ENCODE assay signal across 21 cellular contexts in genomic region chr5:179772355-179772754, GRCh38. TPM values are rescaled to one million over a fixed set of nuclear protein-coding genes. Genes with fewer than 3 reads are reported as not detected.
DNase-seq lines count a peak whose midpoint lies in the region; ATAC-seq, FAIRE-seq and TF ChIP-seq lines count a peak whose summit lies in the region.
"Had no signal": no experiment of that assay in that cellular context is flagged by ENCODE, and none has a peak within 500 bp of the region (broad histone marks: within the 10 kb centered on the region; RNA-seq: fewer than 3 reads in every experiment).

No MANE protein-coding gene starts in this region.

- no peaks in the 10 kb centered on the region for H3K9me3 ChIP-seq in naive thymus-derived CD4-positive, alpha-beta T cell (ENCODE audit: control insufficient read depth in 2 of 3, low read length in 3 of 3)
- H3K9me3 ChIP-seq in upper lobe of right lung (no peaks in the 10 kb centered on the region), testis (no peaks in the 10 kb centered on the region), HepG2 (ENCODE audit: low read length) (no peaks in the 10 kb centered on the region)
- H3K9me3 ChIP-seq: BLaER1, Peyer's patch had no signal

- no peaks in the 10 kb centered on the region for H3K4me1 Mint-ChIP-seq in activated naive CD4-positive, alpha-beta T cell treated with anti-CD3 and anti-CD28 coated beads, Interleukin-2, amount 10 ng/mL, durations not matched to agents 7 days and 5 days
- H3K4me1 Mint-ChIP-seq in naive thymus-derived CD4-positive, alpha-beta T cell = peaks cover 0 to 8% (median 5%) of the 10 kb centered on the region in 7 donors

- H3K4me3 ChIP-seq in naive thymus-derived CD4-positive, alpha-beta T cell (ENCODE audit: low read length) = no peak overlapping the region
- H3K4me3 ChIP-seq in upper lobe of right lung = no peak overlapping the region
- no peak overlapping the region for H3K4me3 ChIP-seq in testis
- H3K4me3 ChIP-seq in HepG2 (replicated peaks in 1 of 3; ENCODE audit: insufficient read depth in 1 of 3, low read depth in 2 of 3, low read length in 3 of 3) = no peak overlapping the region
- H3K4me3 ChIP-seq: BLaER1, GM12878, Peyer's patch had no signal

- peak overlapping the region; percentile 42 for H3K27ac Mint-ChIP-seq in activated naive CD4-positive, alpha-beta T cell treated with anti-CD3 and anti-CD28 coated beads, Interleukin-2, amount 10 ng/mL, durations not matched to agents 7 days and 5 days
- H3K27ac Mint-ChIP-seq in naive thymus-derived CD4-positive, alpha-beta T cell = peak overlapping the region in 1 of 9 donors; percentile 22
- H3K27ac Mint-ChIP-seq: CD8-positive, alpha-beta T cell had no signal

- POLR2A ChIA-PET in naive thymus-derived CD4-positive, alpha-beta T cell (lab: Charles Lee) = no interaction called here
- POLR2A ChIA-PET in HepG2 (lab: Yijun Ruan, JAX) = no interaction called here

- CTCF ChIA-PET in activated naive CD4-positive, alpha-beta T cell treated with anti-CD3 and anti-CD28 coated beads, Interleukin-2, amount 10 ng/mL, durations not matched to agents 7 days and 5 days (lab: Charles Lee) = interaction anchor here (1.7 to 2.2 kb wide), 2 partner anchors 8 to 10 kb away, joined by 4 to 12 read pairs; no protein-coding TSS in a partner anchor
- CTCF ChIA-PET in naive thymus-derived CD4-positive, alpha-beta T cell (lab: Charles Lee) = no interaction called here
- CTCF ChIA-PET in HepG2 (lab: Yijun Ruan, JAX; ENCODE audit: low intra/inter-chr PET ratio, low total read pairs) = no interaction called here

- no peak for TF ChIP-seq CTCF in upper lobe of right lung (IDR thresholded peaks at IDR 0.05)
- TF ChIP-seq CTCF in GM13977 (IDR thresholded peaks at IDR 0.05; ENCODE audit: extremely low read depth, insufficient read depth, missing control alignments) = no peak
- no peak for TF ChIP-seq CTCF in testis (IDR thresholded peaks at IDR 0.05)
- no peak for TF ChIP-seq CTCF in HepG2 (CRISPR knock-in tag; IDR thresholded peaks at IDR 0.05)

- 91 to 94% methylated on average over 5 of the region's 5 CpGs for WGBS in testis, 2 donors
- WGBS in HepG2 (ENCODE audit: low lambda C conversion rate) = 98% methylated on average over 5 of the region's 5 CpGs

- no peaks in the 10 kb centered on the region for H3K4me1 ChIP-seq in naive thymus-derived CD4-positive, alpha-beta T cell (ENCODE audit: control insufficient read depth in 2 of 2, insufficient read depth in 2 of 2, low read length in 2 of 2)
- H3K4me1 ChIP-seq in upper lobe of right lung = no peaks in the 10 kb centered on the region
- no peaks in the 10 kb centered on the region for H3K4me1 ChIP-seq in testis
- no peaks in the 10 kb centered on the region for H3K4me1 ChIP-seq in HepG2 (ENCODE audit: insufficient read depth, low read length)
- H3K4me1 ChIP-seq: BLaER1 had no signal

- no peaks in the 10 kb centered on the region for H3K79me2 ChIP-seq in HepG2 (ENCODE audit: insufficient read depth, low read length)

- no peak for TF ChIP-seq RAD21 in HepG2 (CRISPR knock-in tag; IDR thresholded peaks at IDR 0.05)

- H3K27me3 Mint-ChIP-seq in activated naive CD4-positive, alpha-beta T cell treated with anti-CD3 and anti-CD28 coated beads, Interleukin-2, amount 10 ng/mL, durations not matched to agents 7 days and 5 days = no peaks in the 10 kb centered on the region
- H3K27me3 Mint-ChIP-seq in naive thymus-derived CD4-positive, alpha-beta T cell = no peaks in the 10 kb centered on the region

- H3K36me3 ChIP-seq in naive thymus-derived CD4-positive, alpha-beta T cell (ENCODE audit: control insufficient read depth in 2 of 3, insufficient read depth in 3 of 3, low read length in 3 of 3) = peaks cover 13 to 94% (median 23%) of the 10 kb centered on the region in 3 experiments
- H3K36me3 ChIP-seq in upper lobe of right lung (peaks cover 97% of the 10 kb centered on the region), testis (ENCODE audit: low read depth, missing control alignments) (no peaks in the 10 kb centered on the region), HepG2 (replicated peaks in 1 of 2; ENCODE audit: control insufficient read depth in 1 of 2, insufficient read depth in 2 of 2, low read length in 2 of 2) (peaks cover 38 to 85% of the 10 kb centered on the region in 2 experiments)

- no TSS peak for BruUV-seq in HepG2 (replicated peaks; lab: Mats Ljungman, UMichigan)

- no peaks in the 10 kb centered on the region for H4K20me1 ChIP-seq in HepG2 (ENCODE audit: insufficient read depth, low read length)

- ATAC-seq in naive thymus-derived CD4-positive, alpha-beta T cell = peak; percentile 69
- ATAC-seq in upper lobe of right lung (peak; percentile 16), HepG2 (no peak)
- ATAC-seq: CD8-positive, alpha-beta T cell; GM12878 had no signal

- H3K4me2 ChIP-seq in HepG2 (ENCODE audit: low read depth, low read length) = no peak overlapping the region
- H3K4me2 ChIP-seq: BLaER1 had no signal

- intact Hi-C loops in naive thymus-derived CD4-positive, alpha-beta T cell (cut with micrococcal nuclease) = no loop called here
- intact Hi-C loops in upper lobe of right lung (cut with DNase I) = no loop called here
- intact Hi-C loops in testis (cut with DNase I; ENCODE audit: low total_unique reads) = no loop called here
- intact Hi-C loops in HepG2 (cut with micrococcal nuclease; ENCODE audit: unreplicated experiment) = no loop called here

- H3K36me3 Mint-ChIP-seq in activated naive CD4-positive, alpha-beta T cell treated with anti-CD3 and anti-CD28 coated beads, Interleukin-2, amount 10 ng/mL, durations not matched to agents 7 days and 5 days = peaks cover 52% of the 10 kb centered on the region
- H3K36me3 Mint-ChIP-seq in naive thymus-derived CD4-positive, alpha-beta T cell = peaks cover 5 to 46% (median 9%) of the 10 kb centered on the region in 5 donors

- no peak for TF ChIP-seq POLR2A in testis (IDR thresholded peaks at IDR 0.05)
- TF ChIP-seq POLR2A in HepG2 (IDR thresholded peaks at IDR 0.05; ENCODE audit: insufficient read depth in 1 of 2, low read depth in 2 of 2, low read length in 2 of 2) = no peak

- no peak for FAIRE-seq in HepG2 (lab: Jason Lieb, UNC)
- FAIRE-seq: A204.1, GM12878, H1 had no signal

- in situ Hi-C loops in GM13977 (cut with MboI; ENCODE audit: low pct_unique_long_range_greater_than_20kb, low sequenced_read_pairs, unreplicated experiment) = no loop called here
- in situ Hi-C loops in HepG2 (cut with HindIII; ENCODE audit: extremely low pct_ligation_motif_present, low pct_unique_long_range_greater_than_20kb) = loop anchor here (25.0 kb wide), 1 partner anchor 315 kb away; no protein-coding TSS in a partner anchor

- H3K9me3 Mint-ChIP-seq in activated naive CD4-positive, alpha-beta T cell treated with anti-CD3 and anti-CD28 coated beads, Interleukin-2, amount 10 ng/mL, durations not matched to agents 7 days and 5 days = no peaks in the 10 kb centered on the region
- peaks cover 0 to 3% (median 0%) of the 10 kb centered on the region in 11 donors for H3K9me3 Mint-ChIP-seq in naive thymus-derived CD4-positive, alpha-beta T cell
- H3K9me3 Mint-ChIP-seq: CD8-positive, alpha-beta T cell had no signal

- H3K27me3 ChIP-seq in naive thymus-derived CD4-positive, alpha-beta T cell (ENCODE audit: control insufficient read depth in 2 of 2, insufficient read depth in 2 of 2, low read length in 2 of 2) = no peaks in the 10 kb centered on the region
- no peaks in the 10 kb centered on the region for H3K27me3 ChIP-seq in upper lobe of right lung
- no peaks in the 10 kb centered on the region for H3K27me3 ChIP-seq in testis
- no peaks in the 10 kb centered on the region for H3K27me3 ChIP-seq in HepG2 (ENCODE audit: control insufficient read depth in 1 of 2, insufficient read depth in 2 of 2, low read length in 2 of 2)
- H3K27me3 ChIP-seq: BLaER1, Peyer's patch had no signal

- no peak overlapping the region for H3K27ac ChIP-seq in naive thymus-derived CD4-positive, alpha-beta T cell (ENCODE audit: low read depth, low read length)
- H3K27ac ChIP-seq in upper lobe of right lung (no peak overlapping the region), testis (no peak overlapping the region), HepG2 (ENCODE audit: extremely low read length, insufficient read depth, low read length) (no peak overlapping the region)
- H3K27ac ChIP-seq: BLaER1, Peyer's patch had no signal

- TF ChIP-seq EP300 in HepG2 (IDR thresholded peaks at IDR 0.05; ENCODE audit: low read depth in 2 of 2, low read length in 2 of 2) = no peak
- TF ChIP-seq EP300 in HepG2 (CRISPR knock-in tag; IDR thresholded peaks at IDR 0.05; ENCODE audit: borderline replicate concordance) = no peak

- H3K9ac ChIP-seq in HepG2 (ENCODE audit: insufficient read depth, low read depth, low read length) = no peak overlapping the region
- H3K9ac ChIP-seq: BLaER1 had no signal

- DNase-seq in activated naive CD4-positive, alpha-beta T cell treated with anti-CD3 and anti-CD28 coated beads, Interleukin-2, amount 10 ng/mL, durations not matched to agents 7 days and 5 days = no peak
- DNase-seq in activated naive CD4-positive, alpha-beta T cell (lab: John Stamatoyannopoulos, UW) = no peak
- DNase-seq in NOMO-1 treated with dmso at 0.1 percent for 144 hours (lab: John Stamatoyannopoulos, UW; ENCODE audit: unreplicated experiment) = peak; percentile 78
- DNase-seq in naive thymus-derived CD4-positive, alpha-beta T cell = no peak
- DNase-seq in upper lobe of right lung = no peak
- DNase-seq in GM13977 (ENCODE audit: low spot score) = no peak
- DNase-seq in testis = no peak
- DNase-seq in HepG2 (ENCODE audit: low spot score) = no peak
- DNase-seq: Calu3; CD8-positive, alpha-beta T cell; NCI-H1417 treated with DMSO at 0.1 percent for 48 hours; NCI-H1930; NCI-H226; NCI-H524; NCI-H82; Peyer's patch had no signal

- no peak overlapping the region for H3K4me3 Mint-ChIP-seq in activated naive CD4-positive, alpha-beta T cell treated with anti-CD3 and anti-CD28 coated beads, Interleukin-2, amount 10 ng/mL, durations not matched to agents 7 days and 5 days
- H3K4me3 Mint-ChIP-seq in naive thymus-derived CD4-positive, alpha-beta T cell = no peak overlapping the region
- H3K4me3 Mint-ChIP-seq: CD8-positive, alpha-beta T cell had no signal

- H2AFZ ChIP-seq in HepG2 (ENCODE audit: low read length) = no peak overlapping the region

RNA-seq across cellular contexts. Expression of gene LTC4S, which starts 21.4 kb away (rescaled TPM):
- 1 to 10 TPM; 2.0 to 8.1 (median 6.0) TPM for total RNA-seq in naive thymus-derived CD4-positive, alpha-beta T cell
- 1 to 10 TPM in 1 of 2 donors, under 1 TPM in 1; 0.97 to 1.2 TPM for polyA plus RNA-seq in naive thymus-derived CD4-positive, alpha-beta T cell
- 22.6 TPM for total RNA-seq in upper lobe of right lung
- 10 to 100 TPM in 1 of 2 donors, 1 to 10 TPM in 1; 3.7 to 10.3 TPM for total RNA-seq in testis
- 4.8 TPM for polyA plus RNA-seq in testis (ENCODE audit: insufficient read depth, low read depth, low replicate concordance)
- 0.35 TPM in 1 of 2 replicates, not detected in the other for total RNA-seq in HepG2 (2016; rRNA removed; fragmentation: Illumina TruSeq; extraction: Trizol)
- not detected in 2 replicates for total RNA-seq in HepG2 (2016; cell fraction: cytosol; rRNA removed; fragmentation: Illumina TruSeq; extraction: Trizol; ENCODE audit: low read depth)
- 0.30 TPM in 1 of 2 replicates, not detected in the other for total RNA-seq in HepG2 (2016; cell fraction: insoluble cytoplasmic fraction; rRNA removed; fragmentation: Illumina TruSeq; extraction: Trizol)
- total RNA-seq in HepG2 (2016; cell fraction: membrane; rRNA removed; fragmentation: Illumina TruSeq; extraction: Trizol) = not detected in 2 replicates
- total RNA-seq in HepG2 (2016; cell fraction: nucleus; rRNA removed; fragmentation: Illumina TruSeq; extraction: Trizol) = 0.56 TPM in 1 of 2 replicates, not detected in the other
- not detected in 2 replicates for polyA plus RNA-seq in HepG2 (2011; rRNA removed)
- not detected in 2 replicates for polyA plus RNA-seq in HepG2 (2011; cell fraction: cytosol; rRNA removed)
- polyA plus RNA-seq in HepG2 (2011; cell fraction: nucleus; rRNA removed) = 0.78 and 0.82 TPM in 2 replicates
- not detected in 2 replicates for polyA plus RNA-seq in HepG2 (2012)
- not detected in 2 replicates for polyA plus RNA-seq in HepG2 (2016; cell fraction: cytosol; fragmentation: Illumina TruSeq; extraction: Trizol; ENCODE audit: low read depth)
- not detected in 2 replicates for polyA plus RNA-seq in HepG2 (2016; cell fraction: insoluble cytoplasmic fraction; fragmentation: Illumina TruSeq; extraction: Trizol; ENCODE audit: low read depth)
- not detected in 2 replicates for polyA plus RNA-seq in HepG2 (2016; cell fraction: membrane; fragmentation: Illumina TruSeq; extraction: Trizol; ENCODE audit: low read depth)
- 0.91 and 1.1 TPM in 2 replicates for polyA plus RNA-seq in HepG2 (2016; cell fraction: nucleus; fragmentation: Illumina TruSeq; extraction: Trizol; ENCODE audit: insufficient read depth, low read depth)
- 0.44 and 0.47 TPM in 2 replicates for polyA minus RNA-seq in HepG2 (2011; rRNA and poly(A)+ RNA removed; ENCODE audit: low replicate concordance)
- polyA minus RNA-seq in HepG2 (2011; cell fraction: cytosol; rRNA and poly(A)+ RNA removed) = not detected in 2 replicates
- polyA minus RNA-seq in HepG2 (2011; cell fraction: nucleus; rRNA and poly(A)+ RNA removed) = not detected in 2 replicates
- total RNA-seq: LHCN-M2 had no signal

RNA-seq across cellular contexts. Expression of gene MGAT4B, which starts 34.3 kb away (rescaled TPM):
- total RNA-seq in naive thymus-derived CD4-positive, alpha-beta T cell = 100 to 1,000 TPM in 4 of 5 experiments, 10 to 100 TPM in 1; 98.3 to 143 (median 118) TPM
- polyA plus RNA-seq in naive thymus-derived CD4-positive, alpha-beta T cell = 10 to 100 TPM; 12.3 to 19.0 TPM
- total RNA-seq in upper lobe of right lung (118 TPM), testis (100 to 1,000 TPM; 149 to 152 TPM), HepG2 (2016; rRNA removed; fragmentation: Illumina TruSeq; extraction: Trizol) (69.2 and 93.5 TPM in 2 replicates)
- polyA plus RNA-seq in testis (ENCODE audit: insufficient read depth, low read depth, low replicate concordance) (67.9 TPM), HepG2 (2011; rRNA removed) (130 and 170 TPM in 2 replicates)
- total RNA-seq in HepG2 (2016; cell fraction: cytosol; rRNA removed; fragmentation: Illumina TruSeq; extraction: Trizol; ENCODE audit: low read depth) = 62.1 and 64.9 TPM in 2 replicates
- 62.4 and 88.8 TPM in 2 replicates for total RNA-seq in HepG2 (2016; cell fraction: insoluble cytoplasmic fraction; rRNA removed; fragmentation: Illumina TruSeq; extraction: Trizol)
- 158 and 164 TPM in 2 replicates for total RNA-seq in HepG2 (2016; cell fraction: membrane; rRNA removed; fragmentation: Illumina TruSeq; extraction: Trizol)
- 79.6 and 99.8 TPM in 2 replicates for total RNA-seq in HepG2 (2016; cell fraction: nucleus; rRNA removed; fragmentation: Illumina TruSeq; extraction: Trizol)
- 134 and 140 TPM in 2 replicates for polyA plus RNA-seq in HepG2 (2011; cell fraction: cytosol; rRNA removed)
- polyA plus RNA-seq in HepG2 (2011; cell fraction: nucleus; rRNA removed) = 514 and 596 TPM in 2 replicates
- 117 and 181 TPM in 2 replicates for polyA plus RNA-seq in HepG2 (2012)
- polyA plus RNA-seq in HepG2 (2016; cell fraction: cytosol; fragmentation: Illumina TruSeq; extraction: Trizol; ENCODE audit: low read depth) = 82.9 and 88.8 TPM in 2 replicates
- polyA plus RNA-seq in HepG2 (2016; cell fraction: insoluble cytoplasmic fraction; fragmentation: Illumina TruSeq; extraction: Trizol; ENCODE audit: low read depth) = 78.6 and 97.2 TPM in 2 replicates
- 156 and 172 TPM in 2 replicates for polyA plus RNA-seq in HepG2 (2016; cell fraction: membrane; fragmentation: Illumina TruSeq; extraction: Trizol; ENCODE audit: low read depth)
- polyA plus RNA-seq in HepG2 (2016; cell fraction: nucleus; fragmentation: Illumina TruSeq; extraction: Trizol; ENCODE audit: insufficient read depth, low read depth) = 171 and 174 TPM in 2 replicates
- polyA minus RNA-seq in HepG2 (2011; rRNA and poly(A)+ RNA removed; ENCODE audit: low replicate concordance) = 166 and 188 TPM in 2 replicates
- 100 and 102 TPM in 2 replicates for polyA minus RNA-seq in HepG2 (2011; cell fraction: cytosol; rRNA and poly(A)+ RNA removed)
- polyA minus RNA-seq in HepG2 (2011; cell fraction: nucleus; rRNA and poly(A)+ RNA removed) = 118 and 140 TPM in 2 replicates

RNA-seq across cellular contexts. Expression of gene MAML1, which starts 39.7 kb away (rescaled TPM):
- 10 to 100 TPM; 26.4 to 51.2 (median 35.5) TPM for total RNA-seq in naive thymus-derived CD4-positive, alpha-beta T cell
- 10 to 100 TPM in 1 of 2 donors, 1 to 10 TPM in 1; 3.5 to 12.3 TPM for polyA plus RNA-seq in naive thymus-derived CD4-positive, alpha-beta T cell
- total RNA-seq in upper lobe of right lung (24.4 TPM), testis (10 to 100 TPM; 52.5 to 60.7 TPM), HepG2 (2016; rRNA removed; fragmentation: Illumina TruSeq; extraction: Trizol) (10.0 and 12.1 TPM in 2 replicates)
- polyA plus RNA-seq in testis (ENCODE audit: insufficient read depth, low read depth, low replicate concordance) (23.5 TPM), HepG2 (2011; rRNA removed) (9.5 and 10.8 TPM in 2 replicates)
- 2.6 and 4.2 TPM in 2 replicates for total RNA-seq in HepG2 (2016; cell fraction: cytosol; rRNA removed; fragmentation: Illumina TruSeq; extraction: Trizol; ENCODE audit: low read depth)
- 9.9 and 10.9 TPM in 2 replicates for total RNA-seq in HepG2 (2016; cell fraction: insoluble cytoplasmic fraction; rRNA removed; fragmentation: Illumina TruSeq; extraction: Trizol)
- 7.3 and 7.7 TPM in 2 replicates for total RNA-seq in HepG2 (2016; cell fraction: membrane; rRNA removed; fragmentation: Illumina TruSeq; extraction: Trizol)
- total RNA-seq in HepG2 (2016; cell fraction: nucleus; rRNA removed; fragmentation: Illumina TruSeq; extraction: Trizol) = 11.4 and 13.3 TPM in 2 replicates
- polyA plus RNA-seq in HepG2 (2011; cell fraction: cytosol; rRNA removed) = 4.7 and 5.1 TPM in 2 replicates
- 13.9 and 19.7 TPM in 2 replicates for polyA plus RNA-seq in HepG2 (2011; cell fraction: nucleus; rRNA removed)
- polyA plus RNA-seq in HepG2 (2012) = 14.7 and 16.0 TPM in 2 replicates
- polyA plus RNA-seq in HepG2 (2016; cell fraction: cytosol; fragmentation: Illumina TruSeq; extraction: Trizol; ENCODE audit: low read depth) = 0.51 and 0.53 TPM in 2 replicates
- polyA plus RNA-seq in HepG2 (2016; cell fraction: insoluble cytoplasmic fraction; fragmentation: Illumina TruSeq; extraction: Trizol; ENCODE audit: low read depth) = 13.3 and 16.9 TPM in 2 replicates
- polyA plus RNA-seq in HepG2 (2016; cell fraction: membrane; fragmentation: Illumina TruSeq; extraction: Trizol; ENCODE audit: low read depth) = 3.4 and 3.7 TPM in 2 replicates
- 17.9 and 20.0 TPM in 2 replicates for polyA plus RNA-seq in HepG2 (2016; cell fraction: nucleus; fragmentation: Illumina TruSeq; extraction: Trizol; ENCODE audit: insufficient read depth, low read depth)
- polyA minus RNA-seq in HepG2 (2011; rRNA and poly(A)+ RNA removed; ENCODE audit: low replicate concordance) = 10.5 TPM in 2 replicates
- polyA minus RNA-seq in HepG2 (2011; cell fraction: cytosol; rRNA and poly(A)+ RNA removed) = 7.9 and 8.1 TPM in 2 replicates
- polyA minus RNA-seq in HepG2 (2011; cell fraction: nucleus; rRNA and poly(A)+ RNA removed) = 12.1 and 12.2 TPM in 2 replicates

RNA-seq across cellular contexts. Expression of gene SQSTM1, which starts 48.4 kb away (rescaled TPM):
- 100 to 1,000 TPM; 173 to 309 (median 233) TPM for total RNA-seq in naive thymus-derived CD4-positive, alpha-beta T cell
- polyA plus RNA-seq in naive thymus-derived CD4-positive, alpha-beta T cell = 100 to 1,000 TPM; 129 to 178 TPM
- total RNA-seq in upper lobe of right lung = 501 TPM
- total RNA-seq in testis = 100 to 1,000 TPM; 192 to 255 TPM
- 165 TPM for polyA plus RNA-seq in testis (ENCODE audit: insufficient read depth, low read depth, low replicate concordance)
- total RNA-seq in HepG2 (2016; rRNA removed; fragmentation: Illumina TruSeq; extraction: Trizol) = 160 and 161 TPM in 2 replicates
- total RNA-seq in HepG2 (2016; cell fraction: cytosol; rRNA removed; fragmentation: Illumina TruSeq; extraction: Trizol; ENCODE audit: low read depth) = 45.2 and 49.8 TPM in 2 replicates
- 158 and 162 TPM in 2 replicates for total RNA-seq in HepG2 (2016; cell fraction: insoluble cytoplasmic fraction; rRNA removed; fragmentation: Illumina TruSeq; extraction: Trizol)
- total RNA-seq in HepG2 (2016; cell fraction: membrane; rRNA removed; fragmentation: Illumina TruSeq; extraction: Trizol) = 63.1 and 66.1 TPM in 2 replicates
- 98.3 and 116 TPM in 2 replicates for total RNA-seq in HepG2 (2016; cell fraction: nucleus; rRNA removed; fragmentation: Illumina TruSeq; extraction: Trizol)
- polyA plus RNA-seq in HepG2 (2011; rRNA removed) = 90.9 and 126 TPM in 2 replicates
- polyA plus RNA-seq in HepG2 (2011; cell fraction: cytosol; rRNA removed) = 81.2 and 85.2 TPM in 2 replicates
- polyA plus RNA-seq in HepG2 (2011; cell fraction: nucleus; rRNA removed) = 240 and 268 TPM in 2 replicates
- 80.8 and 157 TPM in 2 replicates for polyA plus RNA-seq in HepG2 (2012)
- polyA plus RNA-seq in HepG2 (2016; cell fraction: cytosol; fragmentation: Illumina TruSeq; extraction: Trizol; ENCODE audit: low read depth) = 43.0 and 45.0 TPM in 2 replicates
- polyA plus RNA-seq in HepG2 (2016; cell fraction: insoluble cytoplasmic fraction; fragmentation: Illumina TruSeq; extraction: Trizol; ENCODE audit: low read depth) = 179 and 191 TPM in 2 replicates
- polyA plus RNA-seq in HepG2 (2016; cell fraction: membrane; fragmentation: Illumina TruSeq; extraction: Trizol; ENCODE audit: low read depth) = 48.5 and 49.4 TPM in 2 replicates
- polyA plus RNA-seq in HepG2 (2016; cell fraction: nucleus; fragmentation: Illumina TruSeq; extraction: Trizol; ENCODE audit: insufficient read depth, low read depth) = 190 and 194 TPM in 2 replicates
- 245 and 268 TPM in 2 replicates for polyA minus RNA-seq in HepG2 (2011; rRNA and poly(A)+ RNA removed; ENCODE audit: low replicate concordance)
- polyA minus RNA-seq in HepG2 (2011; cell fraction: cytosol; rRNA and poly(A)+ RNA removed) = 106 and 114 TPM in 2 replicates
- polyA minus RNA-seq in HepG2 (2011; cell fraction: nucleus; rRNA and poly(A)+ RNA removed) = 238 and 284 TPM in 2 replicates
